ENCODE assay signal across 10 cellular contexts in the genomic region with DNA sequence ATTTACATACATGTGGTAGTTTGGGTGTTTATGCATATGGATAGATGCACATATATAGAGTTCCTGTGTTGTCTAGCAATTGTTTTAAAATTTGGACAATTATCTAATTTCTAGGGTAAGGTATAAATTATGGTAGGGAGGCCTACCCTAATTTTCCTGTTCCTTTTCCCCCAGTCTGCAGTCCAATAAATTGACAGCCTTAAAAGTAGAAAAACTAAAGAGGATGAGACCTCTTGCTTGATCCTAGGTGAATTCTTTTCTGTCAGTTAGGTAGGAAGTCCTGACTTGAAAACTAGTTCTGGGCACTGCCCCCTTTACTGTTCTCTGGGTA. TPM values are rescaled to one million over a fixed set of nuclear protein-coding genes. Genes with fewer than 3 reads are reported as not detected.
DNase-seq lines count a peak whose midpoint lies in the region; ATAC-seq and TF ChIP-seq lines count a peak whose summit lies in the region.
"Had no signal": no experiment of that assay in that cellular context is flagged by ENCODE, and none has a peak within 500 bp of the region (broad histone marks: within the 10 kb centered on the region; RNA-seq: fewer than 3 reads in every experiment).

No MANE protein-coding gene starts in this region.

- TF ChIP-seq POLR2A in esophagus squamous epithelium (IDR thresholded peaks at IDR 0.05), result no peak

- H3K27me3 ChIP-seq in SJCRH30 (no peaks in the 10 kb centered on the region), esophagus squamous epithelium (no peaks in the 10 kb centered on the region)
- H3K27me3 ChIP-seq: brain microvascular endothelial cell had no signal

- TF ChIP-seq CTCF in GM12864 (IDR thresholded peaks at IDR 0.05; ENCODE audit: low read depth, low read length, missing control alignments), result no peak
- TF ChIP-seq CTCF in esophagus squamous epithelium (IDR thresholded peaks at IDR 0.05), result no peak

- H3K27ac ChIP-seq in SJCRH30 (no peak overlapping the region), esophagus squamous epithelium (peak overlapping the region; percentile 97 to 100 (median 98)), skin epidermis (peak overlapping the region in 20 of 21 experiments; percentile 96 to 100 (median 99))
- H3K27ac ChIP-seq: brain microvascular endothelial cell had no signal

- H3K4me3 ChIP-seq in GM12864 (ENCODE audit: low read depth, low read length), result peak overlapping the region; percentile 92; the same call in 1 of the 2 replicates
- H3K4me3 ChIP-seq in SJCRH30, result peak overlapping the region; percentile 32; the same call in 1 of the 2 replicates
- H3K4me3 ChIP-seq in esophagus squamous epithelium, result peak overlapping the region in 3 of 4 donors; percentile 21 to 89 (median 77)
- peak overlapping the region in 6 of 7 experiments; percentile 21 to 82 (median 56) for H3K4me3 ChIP-seq in skin epidermis

- DNase-seq in GM12864 (ENCODE audit: low read depth) (no peak), SJCRH30 (no peak), esophagus squamous epithelium (lab: John Stamatoyannopoulos, UW) (no peak), SK-N-DZ (ENCODE audit: low spot score) (no peak), nucleus accumbens (lab: John Stamatoyannopoulos, UW) (no peak), KBM-7 (no peak)
- DNase-seq: brain microvascular endothelial cell had no signal

- peaks cover 9% of the 10 kb centered on the region for H3K4me1 ChIP-seq in SJCRH30
- H3K4me1 ChIP-seq in esophagus squamous epithelium, result peaks cover 20 to 47% (median 26%) of the 10 kb centered on the region in 3 donors

- H3K36me3 ChIP-seq in SJCRH30, result peaks cover 5% of the 10 kb centered on the region; the same call in 1 of the 2 replicates
- peaks cover 0 to 13% (median 0%) of the 10 kb centered on the region in 3 donors for H3K36me3 ChIP-seq in esophagus squamous epithelium

- H3K9me3 ChIP-seq in SJCRH30 (replicated peaks) (no peaks in the 10 kb centered on the region), esophagus squamous epithelium (no peaks in the 10 kb centered on the region)

- in situ Hi-C loops in KBM-7 (cut with MboI; ENCODE audit: low pct_unique_long_range_greater_than_20kb, low sequenced_read_pairs), result loop anchor here (25.0 kb wide), 1 partner anchor 103 kb away; the partner anchor contains the start of gene CREBL2

- intact Hi-C loops in esophagus squamous epithelium (cut with DNase I), result no loop called here

- no peak for ATAC-seq in GM19463 (IDR thresholded peaks at IDR 0.05; ENCODE audit: unreplicated experiment)

RNA-seq across cellular contexts. Expression of gene CDKN1B, which starts 2.1 kb away (rescaled TPM):
- total RNA-seq in SJCRH30 (2014; rRNA removed; shearing (Covaris generic)), result 37.1 and 37.6 TPM in 2 replicates
- 10 to 100 TPM; 17.3 to 48.1 (median 30.5) TPM for total RNA-seq in esophagus squamous epithelium
- polyA plus RNA-seq in SK-N-DZ (2014; cell fraction: cytosol; rRNA removed), result 109 and 132 TPM in 2 replicates
- polyA plus RNA-seq in SK-N-DZ (2014; cell fraction: nucleus; rRNA removed), result 65.7 and 67.7 TPM in 2 replicates

RNA-seq across cellular contexts. Expression of gene GPR19, which starts 19.1 kb away (rescaled TPM):
- 1.1 and 1.3 TPM in 2 replicates for total RNA-seq in SJCRH30 (2014; rRNA removed; shearing (Covaris generic))
- under 1 TPM in 1 of 4 donors, not detected in 3; 0.40 TPM for total RNA-seq in esophagus squamous epithelium
- polyA plus RNA-seq in SK-N-DZ (2014; cell fraction: cytosol; rRNA removed), result 19.7 and 20.4 TPM in 2 replicates
- 8.6 and 11.2 TPM in 2 replicates for polyA plus RNA-seq in SK-N-DZ (2014; cell fraction: nucleus; rRNA removed)
- total RNA-seq: posterior vena cava had no signal

Comparison
In these comparisons a context has a peak if more than half of its experiments do, and no peak if none do; other contexts are left out.
1. H3K4me3 ChIP-seq: peak in every context shown above with its lines; median percentile 92 in GM12864; 77 in esophagus squamous epithelium; 56 in skin epidermis; 32 in SJCRH30.